21 cellular contexts compared by ENCODE assay signal in the genomic region with DNA sequence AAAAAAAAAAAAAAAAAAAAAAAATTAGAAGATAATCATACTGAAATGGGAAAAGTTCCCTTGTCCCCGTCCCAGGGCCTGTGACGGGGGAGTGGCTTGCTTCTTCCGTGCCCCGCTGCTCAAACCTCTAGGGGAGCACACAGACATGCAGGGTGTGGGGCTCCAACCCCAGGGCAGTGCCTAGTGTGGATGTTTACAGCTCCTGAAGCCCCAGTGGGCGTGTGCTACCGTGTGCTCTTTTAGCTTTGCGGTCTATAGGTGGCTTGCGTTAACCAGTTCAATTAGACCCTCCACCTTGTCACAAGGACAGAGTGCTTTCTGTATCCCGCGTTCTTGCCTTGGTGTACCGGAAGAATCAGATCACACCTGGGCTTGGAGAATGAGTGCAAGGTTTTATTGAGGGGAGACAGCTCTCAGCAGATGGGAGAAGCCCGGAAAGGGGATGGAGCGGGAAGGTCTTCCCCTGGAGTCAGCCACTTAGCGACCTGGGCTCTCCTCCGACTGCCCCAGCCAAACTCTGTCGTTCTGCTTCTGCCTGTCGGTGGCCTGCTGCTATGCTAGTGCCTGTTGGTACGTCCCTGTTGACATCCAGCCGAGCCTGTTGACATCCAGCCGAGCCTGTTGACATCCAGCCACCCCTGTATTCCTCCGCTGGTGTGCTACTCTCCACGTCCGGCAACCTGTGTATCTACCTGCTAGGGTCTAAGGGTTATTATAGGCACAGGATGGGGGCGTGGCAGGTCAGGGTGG.
"Had no signal": no experiment of that assay in that cellular context is flagged by ENCODE, and none has a peak within 500 bp of the region (broad histone marks: within the 10 kb centered on the region; RNA-seq: fewer than 3 reads in every experiment).

No MANE protein-coding gene starts in this region.

- H3K4me2 ChIP-seq: smooth muscle cell had no signal

- H3K4me3 Mint-ChIP-seq: activated CD4-positive, alpha-beta memory T cell treated with anti-CD3 and anti-CD28 coated beads, Interleukin-2, amount 10 ng/mL, durations not matched to agents 7 days and 5 days; activated CD4-positive, alpha-beta T cell treated with anti-CD3 and anti-CD28 coated beads, Interleukin-2, amount 10 ng/mL, durations not matched to agents 24 days and 14 days; activated naive CD4-positive, alpha-beta T cell treated with anti-CD3 and anti-CD28 coated beads, Interleukin-2, amount 10 ng/mL, durations not matched to agents 7 days and 5 days; immature natural killer cell; memory B cell; naive B cell; T-helper 17 cell had no signal

- H3K4me1 ChIP-seq: heart right ventricle, sigmoid colon, testis, uterus had no signal

- H3K27ac ChIP-seq: heart right ventricle, sigmoid colon, testis, uterus had no signal

- H3K9me3 ChIP-seq: sigmoid colon, testis, uterus had no signal

- H3K36me3 Mint-ChIP-seq: activated naive CD4-positive, alpha-beta T cell treated with anti-CD3 and anti-CD28 coated beads, Interleukin-2, amount 10 ng/mL, durations not matched to agents 7 days and 5 days; immature natural killer cell; memory B cell; naive B cell had no signal

- H3K36me3 ChIP-seq: heart right ventricle, sigmoid colon, uterus had no signal

- H3K4me3 ChIP-seq: heart right ventricle, sigmoid colon, smooth muscle cell, uterus had no signal

- H3K27me3 Mint-ChIP-seq: activated CD4-positive, alpha-beta memory T cell treated with anti-CD3 and anti-CD28 coated beads, Interleukin-2, amount 10 ng/mL, durations not matched to agents 7 days and 5 days; activated CD4-positive, alpha-beta T cell treated with anti-CD3 and anti-CD28 coated beads, Interleukin-2, amount 10 ng/mL, durations not matched to agents 24 days and 14 days; activated naive CD4-positive, alpha-beta T cell treated with anti-CD3 and anti-CD28 coated beads, Interleukin-2, amount 10 ng/mL, durations not matched to agents 7 days and 5 days; memory B cell; naive B cell; T-helper 17 cell had no signal

- H3K27ac Mint-ChIP-seq: activated CD4-positive, alpha-beta memory T cell treated with anti-CD3 and anti-CD28 coated beads, Interleukin-2, amount 10 ng/mL, durations not matched to agents 7 days and 5 days; activated CD4-positive, alpha-beta T cell treated with anti-CD3 and anti-CD28 coated beads, Interleukin-2, amount 10 ng/mL, durations not matched to agents 24 days and 14 days; activated naive CD4-positive, alpha-beta T cell treated with anti-CD3 and anti-CD28 coated beads, Interleukin-2, amount 10 ng/mL, durations not matched to agents 7 days and 5 days; immature natural killer cell; memory B cell; naive B cell; T-helper 17 cell had no signal

- ATAC-seq: heart right ventricle, left ventricle myocardium superior, T-helper 17 cell had no signal

- DNase-seq: activated CD4-positive, alpha-beta memory T cell treated with anti-CD3 and anti-CD28 coated beads, Interleukin-2, amount 10 ng/mL, durations not matched to agents 7 days and 5 days; activated CD4-positive, alpha-beta T cell treated with anti-CD3 and anti-CD28 coated beads, Interleukin-2, amount 10 ng/mL, durations not matched to agents 24 days and 14 days; activated effector memory CD4-positive, alpha-beta T cell treated with anti-CD3 and anti-CD28 coated beads, Interleukin-2, amount 50 U/mL, for 16 hours; activated naive CD4-positive, alpha-beta T cell treated with anti-CD3 and anti-CD28 coated beads, Interleukin-2, amount 10 ng/mL, durations not matched to agents 7 days and 5 days; amygdala; cerebellar nuclear complex; cortex of kidney; heart right ventricle; immature natural killer cell; left ventricle myocardium superior; naive B cell; retina; sigmoid colon; stimulated activated CD4-positive, alpha-beta T cell treated with anti-CD3 and anti-CD28 coated beads, Interleukin-15, amount 100 ng/mL, for 24 hours; stimulated activated naive CD4-positive, alpha-beta T cell; T-helper 17 cell; testis; trophoblast cell; uterus had no signal

- H3K27me3 ChIP-seq: heart right ventricle, sigmoid colon, testis, uterus had no signal

- H3K4me1 Mint-ChIP-seq: activated CD4-positive, alpha-beta memory T cell treated with anti-CD3 and anti-CD28 coated beads, Interleukin-2, amount 10 ng/mL, durations not matched to agents 7 days and 5 days; activated CD4-positive, alpha-beta T cell treated with anti-CD3 and anti-CD28 coated beads, Interleukin-2, amount 10 ng/mL, durations not matched to agents 24 days and 14 days; activated naive CD4-positive, alpha-beta T cell treated with anti-CD3 and anti-CD28 coated beads, Interleukin-2, amount 10 ng/mL, durations not matched to agents 7 days and 5 days; immature natural killer cell; memory B cell; naive B cell; T-helper 17 cell had no signal
